ENCODE assay signal across 15 cellular contexts in genomic region chr1:34736711-34737110, GRCh38.
"Had no signal": no experiment of that assay in that cellular context is flagged by ENCODE, and none has a peak within 500 bp of the region (broad histone marks: within the 10 kb centered on the region; RNA-seq: fewer than 3 reads in every experiment).

No MANE protein-coding gene starts in this region.

- ATAC-seq: activated CD8-positive, alpha-beta T cell treated with anti-CD3 and anti-CD28 coated beads, Interleukin-2, amount 10 ng/mL, durations not matched to agents 7 days and 5 days; foreskin keratinocyte; left colon; stimulated activated memory B cell treated with anti-CD40 and anti-IgM and Interleukin-4, amounts not matched to agents 10 μg/mL and 1 μg/mL and 100 μg/mL, for 72 hours had no signal

- DNase-seq: activated CD4-positive, alpha-beta T cell treated with anti-CD3 and anti-CD28 coated beads, Interleukin-2, amount 10 ng/mL, durations not matched to agents 24 days and 14 days; activated CD8-positive, alpha-beta T cell treated with anti-CD3 and anti-CD28 coated beads, Interleukin-2, amount 10 ng/mL, durations not matched to agents 7 days and 5 days; activated naive CD4-positive, alpha-beta T cell treated with Interleukin-2 at 50 U/mL for 16 hours; activated T-cell treated with anti-CD3 and anti-CD28 coated beads, Interleukin-2, amount 50 U/mL, for 24 hours; colonic mucosa; endodermal cell; foreskin keratinocyte; glutamatergic neuron; islet precursor cell; left colon; midbrain; spleen; stimulated activated CD4-positive, alpha-beta T cell treated with anti-CD3 and anti-CD28 coated beads, Interleukin-4, amount 100 ng/mL, for 4 hours; testis had no signal
